In genomic region chr1:25810341-25811299, GRCh38 we compare ENCODE assay signal across 8 cellular contexts. TPM values are rescaled to one million over a fixed set of nuclear protein-coding genes. Genes with fewer than 3 reads are reported as not detected.
DNase-seq lines count a peak whose midpoint lies in the region; ATAC-seq and TF ChIP-seq lines count a peak whose summit lies in the region.

No MANE protein-coding gene starts in this region.

- ATAC-seq in SK-N-SH treated with all-trans-retinoic acid at 6 μM for 48 hours (peak; percentile 84), Right ventricle myocardium inferior (peak; percentile 58)

- H3K4me1 Mint-ChIP-seq in Calu3 (ENCODE audit: low read depth, unreplicated experiment): no peaks in the 10 kb centered on the region

- CTCF ChIA-PET in Calu3 (lab: Charles Lee): no interaction called here

- TF ChIP-seq CTCF in Calu3 (IDR thresholded peaks at IDR 0.05; ENCODE audit: unreplicated experiment): peak; percentile 86

- intact Hi-C loops in Calu3 (cut with micrococcal nuclease; ENCODE audit: unreplicated experiment): loop anchor here (5.0 kb wide), 1 partner anchor 308 kb away; no protein-coding TSS in a partner anchor
- intact Hi-C loops in Right ventricle myocardium inferior (cut with DNase I): loop anchor here (5.0 to 10.0 kb wide), 2 partner anchors 308 to 566 kb away; partner anchors contain the start of gene RSRP1

- H3K27ac Mint-ChIP-seq in Calu3 (ENCODE audit: unreplicated experiment): no peak overlapping the region

- peaks cover 11% of the 10 kb centered on the region for H3K36me3 Mint-ChIP-seq in Calu3 (ENCODE audit: insufficient read depth, unreplicated experiment)

- H3K4me3 Mint-ChIP-seq in Calu3 (ENCODE audit: low read depth, unreplicated experiment): no peak overlapping the region

- no peaks in the 10 kb centered on the region for H3K27me3 Mint-ChIP-seq in Calu3 (ENCODE audit: unreplicated experiment)

- H3K9me3 Mint-ChIP-seq in Calu3 (ENCODE audit: low read depth, unreplicated experiment): no peaks in the 10 kb centered on the region

- no TSS peak for BruUV-seq in Calu3 (replicated peaks; lab: Mats Ljungman, UMichigan)

- DNase-seq in Calu3: peak; percentile 71
- DNase-seq in HuH-7.5 (ENCODE audit: low spot score): peak; percentile 81
- peak; percentile 73 to 80 (median 76) for DNase-seq in activated naive CD4-positive, alpha-beta T cell (lab: John Stamatoyannopoulos, UW)
- peak; percentile 90 for DNase-seq in Right ventricle myocardium inferior (ENCODE audit: missing footprints)
- peak; percentile 90 for DNase-seq in retina
- no peak for DNase-seq in NCI-H1048 (lab: John Stamatoyannopoulos, UW)
- DNase-seq in foreskin melanocyte: no peak

TF ChIP-seq in SK-N-SH treated with all-trans-retinoic acid at 6 μM for 48 hours, 23 proteins besides CTCF, POLR2A, EP300 and RAD21:
- TF ChIP-seq ZNF565 (CRISPR knock-in tag; conservative IDR thresholded peaks at IDR 0.05; ENCODE audit: low read depth): no peak
- no peak for TF ChIP-seq TCF4 (CRISPR knock-in tag; IDR thresholded peaks at IDR 0.05; ENCODE audit: borderline replicate concordance)
- TF ChIP-seq RARB (CRISPR knock-in tag; IDR thresholded peaks at IDR 0.05): no peak
- TF ChIP-seq OSR1 (CRISPR knock-in tag; IDR thresholded peaks at IDR 0.05): no peak
- TF ChIP-seq BACH2 (CRISPR knock-in tag; IDR thresholded peaks at IDR 0.05; ENCODE audit: borderline replicate concordance): no peak
- TF ChIP-seq ARNTL (CRISPR knock-in tag; IDR thresholded peaks at IDR 0.05; ENCODE audit: borderline replicate concordance, low read depth): no peak
- TF ChIP-seq ESRRG (CRISPR knock-in tag; IDR thresholded peaks at IDR 0.05): no peak
TF ChIP-seq in SK-N-SH treated with all-trans-retinoic acid at 6 μM for 48 hours: peak in this region for 0.

RNA-seq across cellular contexts. Expression of gene MTFR1L, which starts 9.1 kb away (rescaled TPM):
- total RNA-seq in Calu3 (2022) (21.3 and 23.2 TPM in 2 replicates), Right ventricle myocardium inferior (206 TPM)

RNA-seq across cellular contexts. Expression of gene SELENON, which starts 10.6 kb away (rescaled TPM):
- total RNA-seq in Calu3 (2022): 39.6 and 40.6 TPM in 2 replicates
- 45.7 TPM for total RNA-seq in Right ventricle myocardium inferior

RNA-seq across cellular contexts. Expression of gene AUNIP, which starts 48.6 kb away (rescaled TPM):
- total RNA-seq in Calu3 (2022) (7.7 and 10.6 TPM in 2 replicates), Right ventricle myocardium inferior (not detected)

Comparison
In these comparisons a context has a peak if more than half of its experiments do, and no peak if none do; other contexts are left out.
1. DNase-seq: peak in Calu3 (single experiment), HuH-7.5 (single experiment), activated naive CD4-positive, alpha-beta T cell (4 of 4), Right ventricle myocardium inferior (single experiment) and retina (single experiment); none in NCI-H1048 (single experiment) and foreskin melanocyte (single experiment).